ENCODE assay signal across 13 cellular contexts in the genomic region with DNA sequence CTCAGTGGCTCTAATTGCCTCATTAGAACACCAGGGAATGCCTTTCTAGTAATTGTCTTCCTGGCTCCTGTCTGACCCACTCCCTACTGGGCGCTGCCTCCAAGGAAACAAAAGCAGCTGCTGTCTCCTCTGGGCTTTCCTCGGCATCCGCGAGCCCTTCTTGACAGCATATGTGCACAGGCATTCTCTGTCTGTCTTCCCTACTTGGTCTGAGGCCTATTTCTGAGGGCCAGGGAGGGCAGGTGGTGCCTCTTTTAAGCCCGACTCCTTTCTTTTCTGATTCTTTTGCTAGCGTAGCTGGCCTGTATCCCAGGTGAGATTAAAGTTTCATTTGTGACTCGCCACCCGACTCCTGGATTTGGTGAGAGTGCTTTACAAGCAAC.
DNase-seq lines count a peak whose midpoint lies in the region; ATAC-seq and TF ChIP-seq lines count a peak whose summit lies in the region.
"Had no signal": no experiment of that assay in that cellular context is flagged by ENCODE, and none has a peak within 500 bp of the region (broad histone marks: within the 10 kb centered on the region; RNA-seq: fewer than 3 reads in every experiment).

No MANE protein-coding gene starts in this region.

- peaks cover 19% of the 10 kb centered on the region for H3K4me1 Mint-ChIP-seq in glutamatergic neuron (ENCODE audit: low read depth, unreplicated experiment)
- peaks cover 77% of the 10 kb centered on the region for H3K4me1 Mint-ChIP-seq in neural progenitor cell

- ATAC-seq in GM21447 (IDR thresholded peaks at IDR 0.05; ENCODE audit: unreplicated experiment) (no peak), HG03565 (IDR thresholded peaks at IDR 0.05; ENCODE audit: unreplicated experiment) (no peak)

- H3K4me2 ChIP-seq in neural progenitor cell: peak overlapping the region; percentile 78

- H3K9me3 Mint-ChIP-seq in glutamatergic neuron (ENCODE audit: unreplicated experiment): no peaks in the 10 kb centered on the region
- H3K9me3 Mint-ChIP-seq in neural progenitor cell: no peaks in the 10 kb centered on the region

- H3K27me3 ChIP-seq in H7 (ENCODE audit: control insufficient read depth, insufficient read depth, low read length) (no peaks in the 10 kb centered on the region), neural progenitor cell (no peaks in the 10 kb centered on the region)
- H3K27me3 ChIP-seq: BE2C had no signal

- H3K4me3 ChIP-seq in H7 (ENCODE audit: insufficient read depth, low read depth, low read length): no peak overlapping the region
- peak overlapping the region; percentile 5 for H3K4me3 ChIP-seq in neural progenitor cell
- H3K4me3 ChIP-seq: stomach had no signal

- TF ChIP-seq CTCF in glutamatergic neuron (IDR thresholded peaks at IDR 0.05; ENCODE audit: partially characterized antibody, unreplicated experiment) (no peak), neural progenitor cell (IDR thresholded peaks at IDR 0.05) (no peak), GM10266 (IDR thresholded peaks at IDR 0.05; ENCODE audit: control insufficient read depth, insufficient read depth, low read depth, missing control alignments) (no peak)

- no peak overlapping the region for H3K9ac ChIP-seq in neural progenitor cell

- H3K27ac ChIP-seq in neural progenitor cell: peak overlapping the region; percentile 94
- H3K27ac ChIP-seq: stomach had no signal

- peaks cover 3% of the 10 kb centered on the region for H3K36me3 Mint-ChIP-seq in glutamatergic neuron (ENCODE audit: unreplicated experiment)
- H3K36me3 Mint-ChIP-seq in neural progenitor cell: peaks cover 6% of the 10 kb centered on the region

- H3K27me3 Mint-ChIP-seq in glutamatergic neuron (ENCODE audit: unreplicated experiment) (peaks cover 6% of the 10 kb centered on the region), neural progenitor cell (ENCODE audit: insufficient read depth, low read depth) (peaks cover 4% of the 10 kb centered on the region)

- peaks cover 4% of the 10 kb centered on the region for H4K20me1 ChIP-seq in neural progenitor cell (ENCODE audit: low read depth)

- H3K27ac Mint-ChIP-seq in glutamatergic neuron (ENCODE audit: unreplicated experiment) (peak overlapping the region; percentile 29), neural progenitor cell (peak overlapping the region; percentile 98)

- no peaks in the 10 kb centered on the region for H3K36me3 ChIP-seq in H7 (replicated peaks; ENCODE audit: control insufficient read depth, insufficient read depth, low read length)
- H3K36me3 ChIP-seq in neural progenitor cell: peaks cover 11% of the 10 kb centered on the region
- H3K36me3 ChIP-seq: BE2C, stomach had no signal

- peaks cover 15% of the 10 kb centered on the region for H3K9me3 ChIP-seq in neural progenitor cell (ENCODE audit: low read depth)
- H3K9me3 ChIP-seq: BE2C had no signal

- H3K4me1 ChIP-seq in neural progenitor cell: peaks cover 45% of the 10 kb centered on the region
- H3K4me1 ChIP-seq: BE2C had no signal

- H3K4me3 Mint-ChIP-seq in glutamatergic neuron (ENCODE audit: unreplicated experiment): peak overlapping the region; percentile 27
- H3K4me3 Mint-ChIP-seq in neural progenitor cell: peak overlapping the region; percentile 83

- DNase-seq in H7 (peak; percentile 52), NCI-H2227 treated with DMSO at 0.1 percent for 48 hours (lab: John Stamatoyannopoulos, UW) (peak; percentile 62), glutamatergic neuron (peak; percentile 23), neural progenitor cell (ENCODE audit: low spot score) (peak; percentile 94), foreskin melanocyte (no peak), GM10266 (ENCODE audit: extremely low spot score) (no peak)
- DNase-seq: activated CD4-positive, alpha-beta T cell treated with anti-CD3 and anti-CD28 coated beads, Interleukin-2, amount 50 U/mL, for 48 hours; BE2C; effector memory CD4-positive, alpha-beta T cell; NCI-H226; stomach had no signal

- H2AFZ ChIP-seq in neural progenitor cell (replicated peaks): no peak overlapping the region

- H3F3A ChIP-seq in neural progenitor cell (ENCODE audit: low read depth): peaks cover 40% of the 10 kb centered on the region

- no peaks in the 10 kb centered on the region for H3K79me2 ChIP-seq in neural progenitor cell (ENCODE audit: low read depth)

Comparison
In these comparisons a context has a peak if more than half of its experiments do, and no peak if none do; other contexts are left out.
1. DNase-seq: peak in H7 (single experiment), NCI-H2227 treated with DMSO at 0.1 percent for 48 hours (single experiment), glutamatergic neuron (single experiment) and neural progenitor cell (single experiment); none in foreskin melanocyte (single experiment) and GM10266 (single experiment).